Comparison of ENCODE assay signal across 1 cellular context in the genomic region with DNA sequence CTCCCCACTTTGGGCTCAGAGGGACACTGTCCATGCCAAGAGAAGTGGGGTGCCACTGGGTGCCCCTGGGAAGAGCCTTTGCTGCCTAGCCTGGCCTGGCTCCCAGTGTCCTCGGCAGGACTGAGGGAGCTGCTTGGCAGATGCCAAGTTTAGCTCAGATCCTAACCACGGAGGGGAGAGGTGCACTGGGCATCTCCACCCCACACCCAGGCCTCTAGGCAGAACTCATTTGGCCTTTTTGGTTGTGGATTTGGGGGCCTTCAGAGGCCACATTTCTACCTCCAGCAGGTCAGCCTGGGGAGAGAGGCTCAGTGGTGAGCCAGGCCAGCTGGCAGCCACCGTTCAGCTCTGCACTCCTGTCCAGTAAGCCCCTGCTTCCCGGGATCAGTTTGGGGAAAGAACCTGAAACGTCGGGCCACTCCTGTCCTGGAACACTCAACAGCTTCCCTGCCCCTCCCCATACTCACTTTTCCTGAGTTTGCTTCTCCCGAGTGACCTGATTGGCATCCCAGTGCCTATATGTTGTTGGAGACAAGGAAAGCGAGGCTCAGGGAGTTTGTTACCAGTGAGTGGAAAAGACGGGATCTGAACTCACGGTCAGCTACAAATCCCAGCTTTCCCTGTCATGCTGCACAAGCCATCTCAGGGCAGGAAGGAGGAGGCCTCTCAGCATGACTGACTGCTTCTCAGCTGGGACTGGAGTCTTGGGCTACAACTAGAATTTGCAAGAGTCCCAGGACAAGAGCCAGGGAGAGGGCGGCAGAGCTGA.
TF ChIP-seq lines count a peak whose summit lies in the region.

No MANE protein-coding gene starts in this region.

TF ChIP-seq in GM23338, 12 proteins besides CTCF, POLR2A, EP300 and RAD21 (continued from another document):
- TF ChIP-seq, protein P1, sequence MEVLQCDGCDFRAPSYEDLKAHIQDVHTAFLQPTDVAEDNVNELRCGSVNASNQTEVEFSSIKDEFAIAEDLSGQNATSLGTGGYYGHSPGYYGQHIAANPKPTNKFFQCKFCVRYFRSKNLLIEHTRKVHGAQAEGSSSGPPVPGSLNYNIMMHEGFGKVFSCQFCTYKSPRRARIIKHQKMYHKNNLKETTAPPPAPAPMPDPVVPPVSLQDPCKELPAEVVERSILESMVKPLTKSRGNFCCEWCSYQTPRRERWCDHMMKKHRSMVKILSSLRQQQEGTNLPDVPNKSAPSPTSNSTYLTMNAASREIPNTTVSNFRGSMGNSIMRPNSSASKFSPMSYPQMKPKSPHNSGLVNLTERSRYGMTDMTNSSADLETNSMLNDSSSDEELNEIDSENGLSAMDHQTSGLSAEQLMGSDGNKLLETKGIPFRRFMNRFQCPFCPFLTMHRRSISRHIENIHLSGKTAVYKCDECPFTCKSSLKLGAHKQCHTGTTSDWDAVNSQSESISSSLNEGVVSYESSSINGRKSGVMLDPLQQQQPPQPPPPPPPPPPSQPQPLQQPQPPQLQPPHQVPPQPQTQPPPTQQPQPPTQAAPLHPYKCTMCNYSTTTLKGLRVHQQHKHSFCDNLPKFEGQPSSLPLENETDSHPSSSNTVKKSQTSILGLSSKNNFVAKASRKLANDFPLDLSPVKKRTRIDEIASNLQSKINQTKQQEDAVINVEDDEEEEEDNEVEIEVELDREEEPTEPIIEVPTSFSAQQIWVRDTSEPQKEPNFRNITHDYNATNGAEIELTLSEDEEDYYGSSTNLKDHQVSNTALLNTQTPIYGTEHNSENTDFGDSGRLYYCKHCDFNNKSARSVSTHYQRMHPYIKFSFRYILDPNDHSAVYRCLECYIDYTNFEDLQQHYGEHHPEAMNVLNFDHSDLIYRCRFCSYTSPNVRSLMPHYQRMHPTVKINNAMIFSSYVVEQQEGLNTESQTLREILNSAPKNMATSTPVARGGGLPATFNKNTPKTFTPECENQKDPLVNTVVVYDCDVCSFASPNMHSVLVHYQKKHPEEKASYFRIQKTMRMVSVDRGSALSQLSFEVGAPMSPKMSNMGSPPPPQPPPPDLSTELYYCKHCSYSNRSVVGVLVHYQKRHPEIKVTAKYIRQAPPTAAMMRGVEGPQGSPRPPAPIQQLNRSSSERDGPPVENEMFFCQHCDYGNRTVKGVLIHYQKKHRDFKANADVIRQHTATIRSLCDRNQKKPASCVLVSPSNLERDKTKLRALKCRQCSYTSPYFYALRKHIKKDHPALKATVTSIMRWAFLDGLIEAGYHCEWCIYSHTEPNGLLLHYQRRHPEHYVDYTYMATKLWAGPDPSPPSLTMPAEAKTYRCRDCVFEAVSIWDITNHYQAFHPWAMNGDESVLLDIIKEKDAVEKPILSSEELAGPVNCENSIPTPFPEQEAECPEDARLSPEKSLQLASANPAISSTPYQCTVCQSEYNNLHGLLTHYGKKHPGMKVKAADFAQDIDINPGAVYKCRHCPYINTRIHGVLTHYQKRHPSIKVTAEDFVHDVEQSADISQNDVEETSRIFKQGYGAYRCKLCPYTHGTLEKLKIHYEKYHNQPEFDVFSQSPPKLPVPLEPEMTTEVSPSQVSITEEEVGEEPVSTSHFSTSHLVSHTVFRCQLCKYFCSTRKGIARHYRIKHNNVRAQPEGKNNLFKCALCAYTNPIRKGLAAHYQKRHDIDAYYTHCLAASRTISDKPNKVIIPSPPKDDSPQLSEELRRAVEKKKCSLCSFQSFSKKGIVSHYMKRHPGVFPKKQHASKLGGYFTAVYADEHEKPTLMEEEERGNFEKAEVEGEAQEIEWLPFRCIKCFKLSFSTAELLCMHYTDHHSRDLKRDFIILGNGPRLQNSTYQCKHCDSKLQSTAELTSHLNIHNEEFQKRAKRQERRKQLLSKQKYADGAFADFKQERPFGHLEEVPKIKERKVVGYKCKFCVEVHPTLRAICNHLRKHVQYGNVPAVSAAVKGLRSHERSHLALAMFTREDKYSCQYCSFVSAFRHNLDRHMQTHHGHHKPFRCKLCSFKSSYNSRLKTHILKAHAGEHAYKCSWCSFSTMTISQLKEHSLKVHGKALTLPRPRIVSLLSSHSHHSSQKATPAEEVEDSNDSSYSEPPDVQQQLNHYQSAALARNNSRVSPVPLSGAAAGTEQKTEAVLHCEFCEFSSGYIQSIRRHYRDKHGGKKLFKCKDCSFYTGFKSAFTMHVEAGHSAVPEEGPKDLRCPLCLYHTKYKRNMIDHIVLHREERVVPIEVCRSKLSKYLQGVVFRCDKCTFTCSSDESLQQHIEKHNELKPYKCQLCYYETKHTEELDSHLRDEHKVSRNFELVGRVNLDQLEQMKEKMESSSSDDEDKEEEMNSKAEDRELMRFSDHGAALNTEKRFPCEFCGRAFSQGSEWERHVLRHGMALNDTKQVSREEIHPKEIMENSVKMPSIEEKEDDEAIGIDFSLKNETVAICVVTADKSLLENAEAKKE (CRISPR knock-in tag; IDR thresholded peaks at IDR 0.05), result no peak
- TF ChIP-seq CREB1 (CRISPR knock-in tag; IDR thresholded peaks at IDR 0.05; ENCODE audit: low read depth), result no peak
- no peak for TF ChIP-seq ZNF331 (CRISPR knock-in tag; IDR thresholded peaks at IDR 0.05; ENCODE audit: low read depth)
- TF ChIP-seq, protein P2, sequence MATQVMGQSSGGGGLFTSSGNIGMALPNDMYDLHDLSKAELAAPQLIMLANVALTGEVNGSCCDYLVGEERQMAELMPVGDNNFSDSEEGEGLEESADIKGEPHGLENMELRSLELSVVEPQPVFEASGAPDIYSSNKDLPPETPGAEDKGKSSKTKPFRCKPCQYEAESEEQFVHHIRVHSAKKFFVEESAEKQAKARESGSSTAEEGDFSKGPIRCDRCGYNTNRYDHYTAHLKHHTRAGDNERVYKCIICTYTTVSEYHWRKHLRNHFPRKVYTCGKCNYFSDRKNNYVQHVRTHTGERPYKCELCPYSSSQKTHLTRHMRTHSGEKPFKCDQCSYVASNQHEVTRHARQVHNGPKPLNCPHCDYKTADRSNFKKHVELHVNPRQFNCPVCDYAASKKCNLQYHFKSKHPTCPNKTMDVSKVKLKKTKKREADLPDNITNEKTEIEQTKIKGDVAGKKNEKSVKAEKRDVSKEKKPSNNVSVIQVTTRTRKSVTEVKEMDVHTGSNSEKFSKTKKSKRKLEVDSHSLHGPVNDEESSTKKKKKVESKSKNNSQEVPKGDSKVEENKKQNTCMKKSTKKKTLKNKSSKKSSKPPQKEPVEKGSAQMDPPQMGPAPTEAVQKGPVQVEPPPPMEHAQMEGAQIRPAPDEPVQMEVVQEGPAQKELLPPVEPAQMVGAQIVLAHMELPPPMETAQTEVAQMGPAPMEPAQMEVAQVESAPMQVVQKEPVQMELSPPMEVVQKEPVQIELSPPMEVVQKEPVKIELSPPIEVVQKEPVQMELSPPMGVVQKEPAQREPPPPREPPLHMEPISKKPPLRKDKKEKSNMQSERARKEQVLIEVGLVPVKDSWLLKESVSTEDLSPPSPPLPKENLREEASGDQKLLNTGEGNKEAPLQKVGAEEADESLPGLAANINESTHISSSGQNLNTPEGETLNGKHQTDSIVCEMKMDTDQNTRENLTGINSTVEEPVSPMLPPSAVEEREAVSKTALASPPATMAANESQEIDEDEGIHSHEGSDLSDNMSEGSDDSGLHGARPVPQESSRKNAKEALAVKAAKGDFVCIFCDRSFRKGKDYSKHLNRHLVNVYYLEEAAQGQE (IDR thresholded peaks at IDR 0.05; ENCODE audit: unreplicated experiment), result no peak
- no peak for TF ChIP-seq POLR2AphosphoS5 (IDR thresholded peaks at IDR 0.05; ENCODE audit: low read depth)
- no peak for TF ChIP-seq EZH2 (IDR thresholded peaks at IDR 0.05; ENCODE audit: low read depth, unreplicated experiment)
- TF ChIP-seq STAT1 (IDR thresholded peaks at IDR 0.05; ENCODE audit: unreplicated experiment), result no peak
- TF ChIP-seq EZH2phosphoT487 (IDR thresholded peaks at IDR 0.05; ENCODE audit: unreplicated experiment), result no peak
TF ChIP-seq in GM23338: peak in this region for 0.
